ENCODE assay signal across 9 cellular contexts in genomic region chr1:169925505-169926482, GRCh38. TPM values are rescaled to one million over a fixed set of nuclear protein-coding genes. Genes with fewer than 3 reads are reported as not detected.
DNase-seq lines count a peak whose midpoint lies in the region; ATAC-seq and FAIRE-seq lines count a peak whose summit lies in the region.
"Had no signal": no experiment of that assay in that cellular context is flagged by ENCODE, and none has a peak within 500 bp of the region (broad histone marks: within the 10 kb centered on the region; RNA-seq: fewer than 3 reads in every experiment).

No MANE protein-coding gene starts in this region.

- FAIRE-seq in GM19239 (lab: Jason Lieb, UNC) = peak; percentile 57
- FAIRE-seq in urothelium cell line (lab: Jason Lieb, UNC) = no peak
- FAIRE-seq in frontal cortex (lab: Jason Lieb, UNC) = no peak

- peaks cover 7% of the 10 kb centered on the region for H3K4me1 Mint-ChIP-seq in activated T-cell treated with anti-CD3 and anti-CD28 coated beads, Interleukin-2, amount 50 U/mL, for 24 hours (ENCODE audit: low read depth)

- peak; percentile 87 for DNase-seq in DMS79 (lab: John Stamatoyannopoulos, UW)
- DNase-seq in GM19239 (ENCODE audit: insufficient read length, low spot score) = no peak
- peak; percentile 16 for DNase-seq in central memory CD4-positive, alpha-beta T cell
- no peak for DNase-seq in urothelium cell line (ENCODE audit: low spot score)
- no peak for DNase-seq in Kasumi-1 (lab: John Stamatoyannopoulos, UW)
- DNase-seq in frontal cortex (ENCODE audit: low spot score in 2 of 2) = no peak
- no peak for DNase-seq in activated T-cell treated with anti-CD3 and anti-CD28 coated beads, Interleukin-2, amount 50 U/mL, for 24 hours
- DNase-seq: uterus had no signal

- no peaks in the 10 kb centered on the region for H3K27me3 Mint-ChIP-seq in activated T-cell treated with anti-CD3 and anti-CD28 coated beads, Interleukin-2, amount 50 U/mL, for 24 hours

- no peaks in the 10 kb centered on the region for H3K9me3 Mint-ChIP-seq in activated T-cell treated with anti-CD3 and anti-CD28 coated beads, Interleukin-2, amount 50 U/mL, for 24 hours

- no peak overlapping the region for H3K27ac Mint-ChIP-seq in activated T-cell treated with anti-CD3 and anti-CD28 coated beads, Interleukin-2, amount 50 U/mL, for 24 hours

- ATAC-seq in HG03442 (IDR thresholded peaks at IDR 0.05; ENCODE audit: unreplicated experiment) = peak; percentile 70

- peaks cover 9% of the 10 kb centered on the region for H3K36me3 Mint-ChIP-seq in activated T-cell treated with anti-CD3 and anti-CD28 coated beads, Interleukin-2, amount 50 U/mL, for 24 hours (ENCODE audit: low read depth)

- no peak overlapping the region for H3K4me3 Mint-ChIP-seq in activated T-cell treated with anti-CD3 and anti-CD28 coated beads, Interleukin-2, amount 50 U/mL, for 24 hours

RNA-seq across cellular contexts. Expression of gene SCYL3, which starts 32.1 kb away (rescaled TPM):
- 11.0 TPM for total RNA-seq in frontal cortex

Comparison
In these comparisons a context has a peak if more than half of its experiments do, and no peak if none do; other contexts are left out.
1. DNase-seq: peak in DMS79 (single experiment) and central memory CD4-positive, alpha-beta T cell (single experiment); none in GM19239 (single experiment), urothelium cell line (single experiment), Kasumi-1 (0 of 2), frontal cortex (0 of 2) and activated T-cell treated with anti-CD3 and anti-CD28 coated beads, Interleukin-2, amount 50 U/mL, for 24 hours (single experiment).